15 cellular contexts compared by ENCODE assay signal in the genomic region with DNA sequence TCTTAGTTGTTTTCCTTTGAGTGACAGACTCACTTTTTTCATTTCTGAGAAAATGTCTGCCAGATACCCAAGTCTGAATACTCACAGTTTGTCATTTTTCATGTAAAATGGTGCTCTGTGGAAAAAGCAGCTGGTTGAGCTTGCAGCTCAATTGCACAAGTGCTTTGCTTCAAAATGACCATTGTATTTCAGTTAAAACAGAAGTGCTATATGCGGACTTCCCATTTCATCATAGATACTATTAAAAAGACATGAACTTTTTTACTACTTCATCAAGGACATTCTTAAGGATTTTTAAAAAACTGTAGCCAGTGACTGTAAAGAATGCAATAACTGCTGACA.
DNase-seq lines count a peak whose midpoint lies in the region; ATAC-seq, FAIRE-seq and TF ChIP-seq lines count a peak whose summit lies in the region.
"Had no signal": no experiment of that assay in that cellular context is flagged by ENCODE, and none has a peak within 500 bp of the region (broad histone marks: within the 10 kb centered on the region; RNA-seq: fewer than 3 reads in every experiment).

No MANE protein-coding gene starts in this region.

- H3K4me2 ChIP-seq in BLaER1 treated with 17β-estradiol and CSF1 and Interleukin-3, amounts not matched to agents 10 nM and 100 nM = peak overlapping the region in 6 of 11 experiments; percentile 8 to 72 (median 48); a peak in 11 of 22 replicates
- H3K4me2 ChIP-seq in mesenchymal stem cell (ENCODE audit: low read length, poor library complexity, severe bottlenecking) = no peak overlapping the region

- H3K4me1 ChIP-seq in BLaER1 treated with 17β-estradiol and CSF1 and Interleukin-3, amounts not matched to agents 10 nM and 100 nM = peaks cover 9 to 75% (median 31%) of the 10 kb centered on the region in 10 experiments; a peak in 19 of 20 replicates
- H3K4me1 ChIP-seq in left lung (peaks cover 5 to 67% of the 10 kb centered on the region in 2 donors), mesenchymal stem cell (ENCODE audit: control insufficient read depth, insufficient read depth, low read depth, low read length) (peaks cover 5% of the 10 kb centered on the region), endodermal cell (ENCODE audit: control insufficient read depth, insufficient read depth, low read length) (peaks cover 7% of the 10 kb centered on the region)
- H3K4me1 ChIP-seq: right lobe of liver had no signal

- WGBS in mesenchymal stem cell = no CpG with 5 or more reads among the region's 1 CpG
- 88 to 95% methylated on average over 1 of the region's 1 CpG for WGBS in endodermal cell (ENCODE audit: insufficient coverage in 1 of 2, insufficient read length in 1 of 2), 2 experiments

- no peak overlapping the region for H3K4me3 Mint-ChIP-seq in IgD-negative memory B cell
- no peak overlapping the region for H3K4me3 Mint-ChIP-seq in T-cell
- H3K4me3 Mint-ChIP-seq in endodermal cell = no peak overlapping the region
- H3K4me3 Mint-ChIP-seq: H9 had no signal

- no peak overlapping the region for H3K18ac ChIP-seq in mesenchymal stem cell (ENCODE audit: low read depth in 1 of 2, low read length in 2 of 2)

- no peak overlapping the region for H3K4me3 ChIP-seq in BLaER1 treated with 17β-estradiol and CSF1 and Interleukin-3, amounts not matched to agents 10 nM and 100 nM
- no peak overlapping the region for H3K4me3 ChIP-seq in left lung
- no peak overlapping the region for H3K4me3 ChIP-seq in mesenchymal stem cell (ENCODE audit: insufficient read depth in 1 of 2, low read depth in 1 of 2, low read length in 2 of 2)
- H3K4me3 ChIP-seq in endodermal cell (ENCODE audit: low read length) = no peak overlapping the region
- H3K4me3 ChIP-seq: right lobe of liver, stomach had no signal

- H2BK120ac ChIP-seq in mesenchymal stem cell (ENCODE audit: low read depth, low read length) = no peak overlapping the region

- H2BK12ac ChIP-seq in mesenchymal stem cell (ENCODE audit: low read length in 2 of 2) = no peak overlapping the region

- H3K9ac ChIP-seq in BLaER1 treated with 17β-estradiol and CSF1 and Interleukin-3, amounts not matched to agents 10 nM and 100 nM = peak overlapping the region in 2 of 11 experiments; percentile 35 to 41; a peak in 2 of 22 replicates
- no peak overlapping the region for H3K9ac ChIP-seq in mesenchymal stem cell (ENCODE audit: low read length)
- no peak overlapping the region for H3K9ac ChIP-seq in endodermal cell (ENCODE audit: extremely low read depth, low read length, poor library complexity, severe bottlenecking)

- peaks cover 0 to 68% (median 12%) of the 10 kb centered on the region in 11 experiments; a peak in 12 of 22 replicates for H4K20me1 ChIP-seq in BLaER1 treated with 17β-estradiol and CSF1 and Interleukin-3, amounts not matched to agents 10 nM and 100 nM

- no peaks in the 10 kb centered on the region for H3K9me3 Mint-ChIP-seq in IgD-negative memory B cell
- no peaks in the 10 kb centered on the region for H3K9me3 Mint-ChIP-seq in T-cell
- peaks cover 17% of the 10 kb centered on the region for H3K9me3 Mint-ChIP-seq in endodermal cell

- H3K36me3 Mint-ChIP-seq in IgD-negative memory B cell = peaks cover 13% of the 10 kb centered on the region
- peaks cover 50% of the 10 kb centered on the region for H3K36me3 Mint-ChIP-seq in T-cell
- peaks cover 17% of the 10 kb centered on the region for H3K36me3 Mint-ChIP-seq in endodermal cell (ENCODE audit: low read depth)

- ATAC-seq in T-cell (replicated peaks in 1 of 4) (no peak), left lung (peak; percentile 14), GM21723 (IDR thresholded peaks at IDR 0.05; ENCODE audit: unreplicated experiment) (no peak)

- no peak for TF ChIP-seq CTCF in left lung (IDR thresholded peaks at IDR 0.05)
- no peak for TF ChIP-seq CTCF in endodermal cell (conservative IDR thresholded peaks at IDR 0.05)

- no peak overlapping the region for H2AFZ ChIP-seq in mesenchymal stem cell (ENCODE audit: low read depth, low read length)

- H4K91ac ChIP-seq in mesenchymal stem cell (ENCODE audit: low read length) = no peak overlapping the region

- peak overlapping the region in 10 of 11 experiments; percentile 8 to 72 (median 49); a peak in 14 of 22 replicates for H3K27ac ChIP-seq in BLaER1 treated with 17β-estradiol and CSF1 and Interleukin-3, amounts not matched to agents 10 nM and 100 nM
- H3K27ac ChIP-seq in left lung = peak overlapping the region in 1 of 2 donors; percentile 52
- H3K27ac ChIP-seq in mesenchymal stem cell (ENCODE audit: low read length, poor library complexity, severe bottlenecking) = no peak overlapping the region
- H3K27ac ChIP-seq in endodermal cell (ENCODE audit: low read depth, low read length) = no peak overlapping the region
- H3K27ac ChIP-seq: right lobe of liver, RWPE1 had no signal

- H3K27me3 ChIP-seq in BLaER1 treated with 17β-estradiol and CSF1 and Interleukin-3, amounts not matched to agents 10 nM and 100 nM = no peaks in the 10 kb centered on the region
- H3K27me3 ChIP-seq in left lung (no peaks in the 10 kb centered on the region), mesenchymal stem cell (ENCODE audit: control insufficient read depth in 1 of 2, insufficient read depth in 1 of 2, low read length in 2 of 2) (no peaks in the 10 kb centered on the region), endodermal cell (ENCODE audit: control insufficient read depth, insufficient read depth, low read length, poor library complexity, severe bottlenecking) (no peaks in the 10 kb centered on the region)
- H3K27me3 ChIP-seq: right lobe of liver, stomach had no signal

- H3K4me1 Mint-ChIP-seq in IgD-negative memory B cell = peaks cover 33 to 48% (median 41%) of the 10 kb centered on the region in 3 donors
- H3K4me1 Mint-ChIP-seq in T-cell = peaks cover 87 to 91% (median 89%) of the 10 kb centered on the region in 3 donors
- H3K4me1 Mint-ChIP-seq in endodermal cell = peaks cover 42% of the 10 kb centered on the region

- CTCF ChIA-PET in T-cell (lab: Charles Lee) = interaction anchor here in 1 of 2 donors (0.5 to 1.0 kb wide), 4 partner anchors 14 to 61 kb away, joined by 3 to 4 read pairs (median 3); no protein-coding TSS in a partner anchor

- H3K36me3 ChIP-seq in BLaER1 treated with 17β-estradiol and CSF1 and Interleukin-3, amounts not matched to agents 10 nM and 100 nM = peaks cover 10 to 64% (median 37%) of the 10 kb centered on the region in 11 experiments; a peak in 21 of 22 replicates
- H3K36me3 ChIP-seq in left lung (peaks cover 0 to 8% of the 10 kb centered on the region in 2 donors), mesenchymal stem cell (ENCODE audit: control insufficient read depth in 1 of 2, insufficient read depth in 2 of 2, low read depth in 1 of 2, low read length in 2 of 2) (no peaks in the 10 kb centered on the region), endodermal cell (ENCODE audit: control insufficient read depth, insufficient read depth, low read length) (peaks cover 6% of the 10 kb centered on the region)
- H3K36me3 ChIP-seq: right lobe of liver, stomach had no signal

- POLR2A ChIA-PET in T-cell (lab: Charles Lee) = interaction anchor here in 1 of 2 donors (0.6 kb wide), 3 partner anchors 11 to 62 kb away, joined by 3 to 4 read pairs (median 3); no protein-coding TSS in a partner anchor

- intact Hi-C loops in left lung (cut with DNase I) = no loop called here

- no peak overlapping the region for H3K4ac ChIP-seq in mesenchymal stem cell (ENCODE audit: low read depth in 1 of 2, low read length in 2 of 2)

- DNase-seq in T-cell (no peak), left lung (no peak), mesenchymal stem cell (no peak), endodermal cell (no peak), frontal cortex (ENCODE audit: low spot score in 2 of 2) (no peak)
- DNase-seq: activated CD8-positive, alpha-beta memory T cell treated with anti-CD3 and anti-CD28 coated beads, Interleukin-2, amount 50 U/mL, for 48 hours; H9; NCI-H510A treated with DMSO at 0.1 percent for 48 hours; right lobe of liver; stomach had no signal

- H2AK5ac ChIP-seq in mesenchymal stem cell (ENCODE audit: low read length, severe bottlenecking) = no peak overlapping the region

- no peak overlapping the region for H2BK15ac ChIP-seq in mesenchymal stem cell (ENCODE audit: low read depth, poor library complexity, severe bottlenecking)

- no peak overlapping the region for H3K14ac ChIP-seq in mesenchymal stem cell (ENCODE audit: low read length in 2 of 2)

- no peak overlapping the region for H2BK5ac ChIP-seq in mesenchymal stem cell (ENCODE audit: low read depth, low read length, poor library complexity, severe bottlenecking)

- H3K27me3 Mint-ChIP-seq in IgD-negative memory B cell (no peaks in the 10 kb centered on the region), T-cell (no peaks in the 10 kb centered on the region), endodermal cell (ENCODE audit: insufficient read depth) (no peaks in the 10 kb centered on the region)

- H3K27ac Mint-ChIP-seq in IgD-negative memory B cell (peak overlapping the region in 2 of 3 donors; percentile 28 to 76), T-cell (peak overlapping the region; percentile 75), endodermal cell (no peak overlapping the region)

- H3K23ac ChIP-seq in mesenchymal stem cell (ENCODE audit: low read length in 2 of 2) = no peak overlapping the region

- peaks cover 5% of the 10 kb centered on the region for H3K79me1 ChIP-seq in mesenchymal stem cell (replicated peaks; ENCODE audit: low read length, poor library complexity, severe bottlenecking)

- no peak for FAIRE-seq in frontal cortex (lab: Jason Lieb, UNC)
- FAIRE-seq: G401.6 had no signal

- peaks cover 0 to 11% (median 0%) of the 10 kb centered on the region in 11 experiments; a peak in 3 of 22 replicates for H3K9me3 ChIP-seq in BLaER1 treated with 17β-estradiol and CSF1 and Interleukin-3, amounts not matched to agents 10 nM and 100 nM (replicated peaks in 1 of 11)
- H3K9me3 ChIP-seq in left lung = no peaks in the 10 kb centered on the region
- no peaks in the 10 kb centered on the region for H3K9me3 ChIP-seq in mesenchymal stem cell (ENCODE audit: control insufficient read depth, low read length)
- H3K9me3 ChIP-seq in endodermal cell (ENCODE audit: control insufficient read depth, low read length) = peaks cover 6% of the 10 kb centered on the region
- H3K9me3 ChIP-seq: right lobe of liver, stomach had no signal

- no peak overlapping the region for H4K8ac ChIP-seq in mesenchymal stem cell (ENCODE audit: low read length)

Comparison
In these comparisons a context has a peak if more than half of its experiments do, and no peak if none do; other contexts are left out.
1. H3K27ac ChIP-seq: peak in BLaER1 treated with 17β-estradiol and CSF1 and Interleukin-3, amounts not matched to agents 10 nM and 100 nM (10 of 11); none in mesenchymal stem cell (single experiment) and endodermal cell (single experiment).